In genomic region chr3:5016218-5017161, GRCh38 we compare ENCODE assay signal across 1 cellular context.
TF ChIP-seq lines count a peak whose summit lies in the region.

No MANE protein-coding gene starts in this region.

TF ChIP-seq in GM12878, 131 proteins besides CTCF, POLR2A, EP300 and RAD21 (continues in another document):
- TF ChIP-seq ZNF592 (IDR thresholded peaks at IDR 0.05), result no peak
- peak; percentile 45; the same call in 1 of the 2 replicates for TF ChIP-seq NR2F1 (conservative IDR thresholded peaks at IDR 0.05)
- no peak for TF ChIP-seq EGR1 (IDR thresholded peaks at IDR 0.05; ENCODE audit: borderline replicate concordance in 1 of 2, low read depth in 2 of 2, low read length in 2 of 2)
- no peak for TF ChIP-seq TCF3 (IDR thresholded peaks at IDR 0.05; ENCODE audit: borderline replicate concordance, insufficient read depth, low read depth, low read length)
- TF ChIP-seq MEF2A (IDR thresholded peaks at IDR 0.05; ENCODE audit: insufficient read depth, low read depth, low read length), result 0 out of 2 replicates have a peak, but pooled peaks have one; percentile 26
- peak; percentile 44; a peak in 2 of 4 replicates for TF ChIP-seq BHLHE40 (IDR thresholded peaks at IDR 0.05; ENCODE audit: borderline replicate concordance in 1 of 2, low read depth in 2 of 2, low read length in 1 of 2)
- TF ChIP-seq RBBP5 (conservative IDR thresholded peaks at IDR 0.05), result no peak
- peak; percentile 70; the same call in 1 of the 2 replicates for TF ChIP-seq SPI1 (IDR thresholded peaks at IDR 0.05; ENCODE audit: borderline replicate concordance, insufficient read depth, low read depth, low read length)
- no peak for TF ChIP-seq NRF1 (conservative IDR thresholded peaks at IDR 0.05; ENCODE audit: low read depth, low read length)
- no peak for TF ChIP-seq BCL3 (IDR thresholded peaks at IDR 0.05; ENCODE audit: borderline replicate concordance, insufficient read depth, low read depth, low read length, poor library complexity, severe bottlenecking)
- no peak for TF ChIP-seq MYB (IDR thresholded peaks at IDR 0.05; ENCODE audit: borderline replicate concordance, low read depth, low read length)
- TF ChIP-seq, protein P1, sequence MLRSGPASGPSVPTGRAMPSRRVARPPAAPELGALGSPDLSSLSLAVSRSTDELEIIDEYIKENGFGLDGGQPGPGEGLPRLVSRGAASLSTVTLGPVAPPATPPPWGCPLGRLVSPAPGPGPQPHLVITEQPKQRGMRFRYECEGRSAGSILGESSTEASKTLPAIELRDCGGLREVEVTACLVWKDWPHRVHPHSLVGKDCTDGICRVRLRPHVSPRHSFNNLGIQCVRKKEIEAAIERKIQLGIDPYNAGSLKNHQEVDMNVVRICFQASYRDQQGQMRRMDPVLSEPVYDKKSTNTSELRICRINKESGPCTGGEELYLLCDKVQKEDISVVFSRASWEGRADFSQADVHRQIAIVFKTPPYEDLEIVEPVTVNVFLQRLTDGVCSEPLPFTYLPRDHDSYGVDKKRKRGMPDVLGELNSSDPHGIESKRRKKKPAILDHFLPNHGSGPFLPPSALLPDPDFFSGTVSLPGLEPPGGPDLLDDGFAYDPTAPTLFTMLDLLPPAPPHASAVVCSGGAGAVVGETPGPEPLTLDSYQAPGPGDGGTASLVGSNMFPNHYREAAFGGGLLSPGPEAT (IDR thresholded peaks at IDR 0.05; ENCODE audit: low read depth), result peak; percentile 85
- TF ChIP-seq TCF12 (IDR thresholded peaks at IDR 0.05; ENCODE audit: low read depth, low read length), result no peak
- TF ChIP-seq CEBPZ (IDR thresholded peaks at IDR 0.05; ENCODE audit: low read depth, low read length), result no peak
- no peak for TF ChIP-seq POU2F2 (IDR thresholded peaks at IDR 0.05; ENCODE audit: borderline replicate concordance, low read depth, low read length)
- TF ChIP-seq, protein P2, sequence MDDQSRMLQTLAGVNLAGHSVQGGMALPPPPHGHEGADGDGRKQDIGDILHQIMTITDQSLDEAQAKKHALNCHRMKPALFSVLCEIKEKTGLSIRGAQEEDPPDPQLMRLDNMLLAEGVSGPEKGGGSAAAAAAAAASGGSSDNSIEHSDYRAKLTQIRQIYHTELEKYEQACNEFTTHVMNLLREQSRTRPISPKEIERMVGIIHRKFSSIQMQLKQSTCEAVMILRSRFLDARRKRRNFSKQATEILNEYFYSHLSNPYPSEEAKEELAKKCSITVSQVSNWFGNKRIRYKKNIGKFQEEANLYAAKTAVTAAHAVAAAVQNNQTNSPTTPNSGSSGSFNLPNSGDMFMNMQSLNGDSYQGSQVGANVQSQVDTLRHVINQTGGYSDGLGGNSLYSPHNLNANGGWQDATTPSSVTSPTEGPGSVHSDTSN (IDR thresholded peaks at IDR 0.05; ENCODE audit: insufficient replicate concordance, low read depth, low read length), result no peak
- peak; percentile 91 to 93 for TF ChIP-seq IKZF2 (IDR thresholded peaks at IDR 0.05)
- peak; percentile 90 for TF ChIP-seq SMARCA5 (IDR thresholded peaks at IDR 0.05)
- TF ChIP-seq, protein P3, sequence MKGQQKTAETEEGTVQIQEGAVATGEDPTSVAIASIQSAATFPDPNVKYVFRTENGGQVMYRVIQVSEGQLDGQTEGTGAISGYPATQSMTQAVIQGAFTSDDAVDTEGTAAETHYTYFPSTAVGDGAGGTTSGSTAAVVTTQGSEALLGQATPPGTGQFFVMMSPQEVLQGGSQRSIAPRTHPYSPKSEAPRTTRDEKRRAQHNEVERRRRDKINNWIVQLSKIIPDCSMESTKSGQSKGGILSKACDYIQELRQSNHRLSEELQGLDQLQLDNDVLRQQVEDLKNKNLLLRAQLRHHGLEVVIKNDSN (IDR thresholded peaks at IDR 0.05; ENCODE audit: borderline replicate concordance, extremely low read length, insufficient read depth, low read depth, low read length), result no peak
- TF ChIP-seq WRNIP1 (IDR thresholded peaks at IDR 0.05; ENCODE audit: borderline replicate concordance, low read depth, low read length), result 0 out of 2 replicates have a peak, but pooled peaks have one; percentile 83
- no peak for TF ChIP-seq MXI1 (IDR thresholded peaks at IDR 0.05; ENCODE audit: low read depth, low read length)
- TF ChIP-seq NFXL1 (IDR thresholded peaks at IDR 0.05; ENCODE audit: borderline replicate concordance), result no peak
- no peak for TF ChIP-seq NFYA (IDR thresholded peaks at IDR 0.05; ENCODE audit: borderline replicate concordance, low read depth, low read length)
- peak; percentile 39 for TF ChIP-seq JUNB (IDR thresholded peaks at IDR 0.05)
- TF ChIP-seq YY1 (IDR thresholded peaks at IDR 0.05; ENCODE audit: low read depth, low read length), result no peak
- 0 out of 2 replicates have a peak, but pooled peaks have one; percentile 42 for TF ChIP-seq ZNF687 (IDR thresholded peaks at IDR 0.05)
- no peak for TF ChIP-seq RFX5 (IDR thresholded peaks at IDR 0.05; ENCODE audit: low read depth, low read length)
- TF ChIP-seq EED (IDR thresholded peaks at IDR 0.05; ENCODE audit: low read depth), result peak; percentile 52
- TF ChIP-seq, protein P4, sequence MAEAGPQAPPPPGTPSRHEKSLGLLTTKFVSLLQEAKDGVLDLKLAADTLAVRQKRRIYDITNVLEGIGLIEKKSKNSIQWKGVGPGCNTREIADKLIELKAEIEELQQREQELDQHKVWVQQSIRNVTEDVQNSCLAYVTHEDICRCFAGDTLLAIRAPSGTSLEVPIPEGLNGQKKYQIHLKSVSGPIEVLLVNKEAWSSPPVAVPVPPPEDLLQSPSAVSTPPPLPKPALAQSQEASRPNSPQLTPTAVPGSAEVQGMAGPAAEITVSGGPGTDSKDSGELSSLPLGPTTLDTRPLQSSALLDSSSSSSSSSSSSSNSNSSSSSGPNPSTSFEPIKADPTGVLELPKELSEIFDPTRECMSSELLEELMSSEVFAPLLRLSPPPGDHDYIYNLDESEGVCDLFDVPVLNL (IDR thresholded peaks at IDR 0.05; ENCODE audit: low read depth, low read length), result no peak
- 0 out of 2 replicates have a peak, but pooled peaks have one; percentile 21 for TF ChIP-seq CBFB (IDR thresholded peaks at IDR 0.05; ENCODE audit: low read depth)
- TF ChIP-seq ATF7 (IDR thresholded peaks at IDR 0.05; ENCODE audit: low read depth), result peak; percentile 55
- TF ChIP-seq SUZ12 (IDR thresholded peaks at IDR 0.05; ENCODE audit: unreplicated experiment), result no peak
- TF ChIP-seq, protein P5, sequence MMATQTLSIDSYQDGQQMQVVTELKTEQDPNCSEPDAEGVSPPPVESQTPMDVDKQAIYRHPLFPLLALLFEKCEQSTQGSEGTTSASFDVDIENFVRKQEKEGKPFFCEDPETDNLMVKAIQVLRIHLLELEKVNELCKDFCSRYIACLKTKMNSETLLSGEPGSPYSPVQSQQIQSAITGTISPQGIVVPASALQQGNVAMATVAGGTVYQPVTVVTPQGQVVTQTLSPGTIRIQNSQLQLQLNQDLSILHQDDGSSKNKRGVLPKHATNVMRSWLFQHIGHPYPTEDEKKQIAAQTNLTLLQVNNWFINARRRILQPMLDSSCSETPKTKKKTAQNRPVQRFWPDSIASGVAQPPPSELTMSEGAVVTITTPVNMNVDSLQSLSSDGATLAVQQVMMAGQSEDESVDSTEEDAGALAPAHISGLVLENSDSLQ (IDR thresholded peaks at IDR 0.05), result peak; percentile 73
